ENCODE assay signal across 8 cellular contexts in genomic region chr1:54355931-54356679, GRCh38. TPM values are rescaled to one million over a fixed set of nuclear protein-coding genes. Genes with fewer than 3 reads are reported as not detected.
DNase-seq lines count a peak whose midpoint lies in the region; ATAC-seq and TF ChIP-seq lines count a peak whose summit lies in the region.

No MANE protein-coding gene starts in this region.

- H3K4me3 Mint-ChIP-seq in activated CD8-positive, alpha-beta T cell treated with anti-CD3 and anti-CD28 coated beads for 36 hours, result peak overlapping the region; percentile 78

- peak; percentile 93 for DNase-seq in DMS 273 (lab: John Stamatoyannopoulos, UW; ENCODE audit: unreplicated experiment)
- peak; percentile 37 for DNase-seq in activated CD8-positive, alpha-beta T cell treated with anti-CD3 and anti-CD28 coated beads for 36 hours
- peak in 2 of 3 donors; percentile 59 to 66 for DNase-seq in mucosa of descending colon
- no peak for DNase-seq in thyroid gland
- no peak for DNase-seq in heart left ventricle

- POLR2A ChIA-PET in activated CD8-positive, alpha-beta T cell treated with anti-CD3 and anti-CD28 coated beads for 36 hours (lab: Charles Lee), result interaction anchor here (0.6 to 1.5 kb wide), 4 partner anchors 13 to 155 kb away, joined by 3 to 5 read pairs (median 4); no protein-coding TSS in a partner anchor

- H3K9me3 ChIP-seq in mucosa of descending colon, result no peaks in the 10 kb centered on the region
- no peaks in the 10 kb centered on the region for H3K9me3 ChIP-seq in thyroid gland
- H3K9me3 ChIP-seq in heart left ventricle, result no peaks in the 10 kb centered on the region

- TF ChIP-seq CTCF in activated CD8-positive, alpha-beta T cell treated with anti-CD3 and anti-CD28 coated beads for 36 hours (IDR thresholded peaks at IDR 0.05), result no peak
- TF ChIP-seq CTCF in mucosa of descending colon (IDR thresholded peaks at IDR 0.05) (no peak), thyroid gland (IDR thresholded peaks at IDR 0.05) (no peak), heart left ventricle (IDR thresholded peaks at IDR 0.05) (no peak)

- WGBS in thyroid gland, 2 donors, result 58 to 63% methylated on average over 22 to 25 of the region's 31 CpGs
- 40 to 50% (median 45%) methylated on average over 31 of the region's 31 CpGs for WGBS in heart left ventricle, 4 donors

- H3K4me3 ChIP-seq in mucosa of descending colon, result no peak overlapping the region
- no peak overlapping the region for H3K4me3 ChIP-seq in thyroid gland (replicated peaks in 1 of 3)
- peak overlapping the region in 4 of 12 donors; percentile 11 to 39 (median 15) for H3K4me3 ChIP-seq in heart left ventricle

- CTCF ChIA-PET in activated CD8-positive, alpha-beta T cell treated with anti-CD3 and anti-CD28 coated beads for 36 hours (lab: Charles Lee), result interaction anchor here (0.8 to 2.5 kb wide), 4 partner anchors 13 to 133 kb away, joined by 3 to 8 read pairs (median 3); no protein-coding TSS in a partner anchor

- no peaks in the 10 kb centered on the region for H3K9me3 Mint-ChIP-seq in activated CD8-positive, alpha-beta T cell treated with anti-CD3 and anti-CD28 coated beads for 36 hours

- TF ChIP-seq POLR2A in thyroid gland (IDR thresholded peaks at IDR 0.05) (no peak), heart left ventricle (IDR thresholded peaks at IDR 0.05) (no peak)

- ATAC-seq in HG03354 (IDR thresholded peaks at IDR 0.05; ENCODE audit: poor library complexity, severe bottlenecking, unreplicated experiment) (peak; percentile 54), mucosa of descending colon (peak; percentile 69), HG03342 (IDR thresholded peaks at IDR 0.05; ENCODE audit: unreplicated experiment) (no peak), heart left ventricle (no peak), GM18909 (IDR thresholded peaks at IDR 0.05; ENCODE audit: poor library complexity, unreplicated experiment) (no peak)
- ATAC-seq in activated CD8-positive, alpha-beta T cell treated with anti-CD3 and anti-CD28 coated beads for 36 hours, result no peak

- peak overlapping the region; percentile 92 for H3K27ac Mint-ChIP-seq in activated CD8-positive, alpha-beta T cell treated with anti-CD3 and anti-CD28 coated beads for 36 hours

- no peaks in the 10 kb centered on the region for H3K27me3 Mint-ChIP-seq in activated CD8-positive, alpha-beta T cell treated with anti-CD3 and anti-CD28 coated beads for 36 hours

- H3K27me3 ChIP-seq in thyroid gland (no peaks in the 10 kb centered on the region), heart left ventricle (no peaks in the 10 kb centered on the region)

- peaks cover 91% of the 10 kb centered on the region for H3K4me1 Mint-ChIP-seq in activated CD8-positive, alpha-beta T cell treated with anti-CD3 and anti-CD28 coated beads for 36 hours (ENCODE audit: low read depth)

- no peak overlapping the region for H3K27ac ChIP-seq in thyroid gland
- H3K27ac ChIP-seq in heart left ventricle, result peak overlapping the region in 5 of 12 donors; percentile 2 to 30 (median 13)

- H3K36me3 ChIP-seq in mucosa of descending colon (ENCODE audit: low read depth) (no peaks in the 10 kb centered on the region), thyroid gland (no peaks in the 10 kb centered on the region), heart left ventricle (no peaks in the 10 kb centered on the region)

- H3K4me1 ChIP-seq in mucosa of descending colon (ENCODE audit: low read depth) (peaks cover 20% of the 10 kb centered on the region), thyroid gland (peaks cover 21 to 27% of the 10 kb centered on the region in 2 donors), heart left ventricle (peaks cover 4 to 86% (median 57%) of the 10 kb centered on the region in 12 donors)

- H3K36me3 Mint-ChIP-seq in activated CD8-positive, alpha-beta T cell treated with anti-CD3 and anti-CD28 coated beads for 36 hours (ENCODE audit: low read depth), result peaks cover 19% of the 10 kb centered on the region

- intact Hi-C loops in activated CD8-positive, alpha-beta T cell treated with anti-CD3 and anti-CD28 coated beads for 36 hours (cut with micrococcal nuclease), result loop anchor here (5.0 kb wide), 2 partner anchors 46 to 69 kb away; no protein-coding TSS in a partner anchor
- intact Hi-C loops in mucosa of descending colon (cut with DNase I, micrococcal nuclease), result no loop called here
- intact Hi-C loops in thyroid gland (cut with DNase I), result no loop called here
- intact Hi-C loops in heart left ventricle (cut with DNase I), result loop anchor here in 8 of 10 donors (5.0 to 10.0 kb wide), 9 partner anchors 41 to 131 kb away; partner anchors contain the start of gene SSBP3 (in 1 of the 8)

RNA-seq across cellular contexts. Expression of gene SSBP3, which starts 50.1 kb away (rescaled TPM):
- 10 to 100 TPM; 62.6 to 67.8 TPM for total RNA-seq in activated CD8-positive, alpha-beta T cell treated with anti-CD3 and anti-CD28 coated beads for 36 hours
- 10 to 100 TPM; 77.8 to 85.1 (median 82.0) TPM for total RNA-seq in mucosa of descending colon
- total RNA-seq in thyroid gland, result 10 to 100 TPM; 15.4 to 23.0 (median 18.2) TPM
- total RNA-seq in heart left ventricle, result 10 to 100 TPM; 20.8 to 61.8 (median 48.3) TPM
- polyA plus RNA-seq in heart left ventricle, result 10 to 100 TPM; 21.4 to 30.7 TPM

Comparison
In these comparisons a context has a peak if more than half of its experiments do, and no peak if none do; other contexts are left out.
1. DNase-seq: peak in DMS 273 (single experiment), activated CD8-positive, alpha-beta T cell treated with anti-CD3 and anti-CD28 coated beads for 36 hours (single experiment) and mucosa of descending colon (2 of 3); none in thyroid gland (0 of 2) and heart left ventricle (0 of 5).
2. ATAC-seq: peak in HG03354 (single experiment) and mucosa of descending colon (single experiment); none in activated CD8-positive, alpha-beta T cell treated with anti-CD3 and anti-CD28 coated beads for 36 hours (single experiment), HG03342 (single experiment), heart left ventricle (0 of 4) and GM18909 (single experiment).
3. intact Hi-C loops: an anchor here in activated CD8-positive, alpha-beta T cell treated with anti-CD3 and anti-CD28 coated beads for 36 hours (5.0 kb wide) and heart left ventricle (5.0 to 10.0 kb wide); none called in mucosa of descending colon and thyroid gland.